ENCODE assay signal across 8 cellular contexts in the genomic region with DNA sequence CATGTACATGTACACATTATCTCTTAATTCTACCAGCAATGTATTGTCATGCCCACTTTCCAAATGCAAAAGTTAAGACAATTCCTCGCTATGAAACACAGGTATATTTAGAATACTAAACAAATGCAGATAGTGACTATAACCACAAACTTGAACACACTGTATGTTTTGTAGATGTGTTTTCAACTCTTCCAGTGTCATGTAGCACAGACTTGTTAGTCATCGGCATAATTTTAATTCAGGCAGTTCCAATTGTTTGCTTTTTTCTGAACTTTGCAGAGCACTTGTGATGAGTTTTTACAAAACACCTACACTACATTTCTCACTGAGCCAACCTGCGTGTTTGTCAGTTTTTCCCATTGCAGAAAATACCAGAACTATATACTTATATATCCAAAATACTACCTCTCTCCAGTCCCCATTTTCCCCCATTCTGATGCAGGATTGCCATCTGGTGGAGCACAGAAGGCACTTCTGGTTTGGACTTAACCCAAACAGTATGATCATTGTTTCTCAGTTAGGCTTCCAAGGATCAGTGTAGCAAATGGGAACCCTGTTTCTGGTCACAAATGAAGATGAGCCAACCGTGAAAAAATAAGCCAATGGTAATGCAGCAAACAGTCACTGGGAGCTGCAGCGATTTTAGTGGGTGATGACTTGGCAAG.
A peak's percentile ranks its signal among the peaks of the same experiment; 100 is the strongest.
DNase-seq lines count a peak whose midpoint lies in the region; ATAC-seq and TF ChIP-seq lines count a peak whose summit lies in the region.

No MANE protein-coding gene starts in this region.

- H2BK120ac ChIP-seq in H9 (ENCODE audit: low read depth, low read length, poor library complexity, severe bottlenecking): no peak overlapping the region

- H3K4me3 Mint-ChIP-seq in H9: no peak overlapping the region

- H3K27ac Mint-ChIP-seq in H9: peak overlapping the region in 1 of 3 experiments; percentile 10; a peak in 1 of 7 replicates

- no peak overlapping the region for H3K27ac ChIP-seq in H9 (ENCODE audit: insufficient read length, low read depth, low read length)
- no peak overlapping the region for H3K27ac ChIP-seq in brain microvascular endothelial cell
- H3K27ac ChIP-seq in effector memory CD4-positive, alpha-beta T cell (ENCODE audit: insufficient read depth, low read length, poor library complexity, severe bottlenecking): no peak overlapping the region

- no peak overlapping the region for H3T11ph ChIP-seq in H9 (ENCODE audit: low read length)

- no peak overlapping the region for H3K4ac ChIP-seq in H9 (ENCODE audit: low read depth, low read length)

- no peaks in the 10 kb centered on the region for H3K79me1 ChIP-seq in H9 (ENCODE audit: insufficient read depth, low read depth, low read length, poor library complexity, severe bottlenecking)

- in situ Hi-C loops in brain microvascular endothelial cell (cut with HindIII; ENCODE audit: low pct_ligation_motif_present, low sequenced_read_pairs): no loop called here

- no peak overlapping the region for H2BK12ac ChIP-seq in H9 (ENCODE audit: insufficient read length, low read depth, low read length)

- no peak overlapping the region for H2AFZ ChIP-seq in H9 (ENCODE audit: low read length)

- H4K5ac ChIP-seq in H9 (ENCODE audit: insufficient read length, low read depth, low read length): no peak overlapping the region

- H3K27me3 ChIP-seq in H9 (ENCODE audit: insufficient read depth, low read length) (no peaks in the 10 kb centered on the region), brain microvascular endothelial cell (replicated peaks) (no peaks in the 10 kb centered on the region), kidney epithelial cell (ENCODE audit: control insufficient read depth, insufficient read depth, low read length) (no peaks in the 10 kb centered on the region)
- no peaks in the 10 kb centered on the region for H3K27me3 ChIP-seq in effector memory CD4-positive, alpha-beta T cell (replicated peaks; ENCODE audit: control insufficient read depth, insufficient read depth, low read length, poor library complexity, severe bottlenecking)

- H2BK20ac ChIP-seq in H9 (ENCODE audit: low read depth, low read length, poor library complexity, severe bottlenecking): no peak overlapping the region

- no peaks in the 10 kb centered on the region for H3K36me3 ChIP-seq in brain microvascular endothelial cell (replicated peaks)
- H3K36me3 ChIP-seq in kidney epithelial cell (ENCODE audit: control insufficient read depth, insufficient read depth, low read length): no peaks in the 10 kb centered on the region
- no peaks in the 10 kb centered on the region for H3K36me3 ChIP-seq in effector memory CD4-positive, alpha-beta T cell (ENCODE audit: control insufficient read depth, insufficient read depth, low read length)

- H3K4me1 Mint-ChIP-seq in H9: no peaks in the 10 kb centered on the region

- no peak overlapping the region for H3K9ac ChIP-seq in H9 (ENCODE audit: extremely low read depth, insufficient read length, low read length)

- H3K4me3 ChIP-seq in brain microvascular endothelial cell (ENCODE audit: low read depth, low read length) (no peak overlapping the region), kidney epithelial cell (ENCODE audit: low read depth, low read length) (no peak overlapping the region)
- H3K4me3 ChIP-seq in effector memory CD4-positive, alpha-beta T cell (ENCODE audit: insufficient read depth, low read depth, low read length, poor library complexity, severe bottlenecking): no peak overlapping the region

- no peak overlapping the region for H2AK5ac ChIP-seq in H9 (ENCODE audit: insufficient read length, low read length)

- no peak overlapping the region for H3K56ac ChIP-seq in H9 (ENCODE audit: insufficient read length, low read depth, low read length)

- H2BK5ac ChIP-seq in H9 (ENCODE audit: insufficient read length, low read length): no peak overlapping the region

- H4K20me1 ChIP-seq in H9 (ENCODE audit: control insufficient read depth, insufficient read depth, insufficient read length): no peaks in the 10 kb centered on the region

- no peak overlapping the region for H2BK15ac ChIP-seq in H9 (ENCODE audit: low read depth, low read length)

- no peaks in the 10 kb centered on the region for H3K9me3 Mint-ChIP-seq in H9

- H3K4me1 ChIP-seq in H9 (ENCODE audit: insufficient read depth, low read length): no peaks in the 10 kb centered on the region
- H3K4me1 ChIP-seq in effector memory CD4-positive, alpha-beta T cell (ENCODE audit: control insufficient read depth, insufficient read depth, low read length, poor library complexity, severe bottlenecking): no peaks in the 10 kb centered on the region

- no peak overlapping the region for H3K4me2 ChIP-seq in H9 (ENCODE audit: insufficient read depth, insufficient read length, low read length)

- no peaks in the 10 kb centered on the region; the same call in 1 of the 2 replicates for H3K27me3 Mint-ChIP-seq in H9 (ENCODE audit: low read depth)

- H3K18ac ChIP-seq in H9 (ENCODE audit: insufficient read length, low read depth, low read length): no peak overlapping the region

- H3K23me2 ChIP-seq in H9 (ENCODE audit: insufficient read length, low read depth, low read length, poor library complexity, severe bottlenecking): no peaks in the 10 kb centered on the region

- H4K91ac ChIP-seq in H9 (ENCODE audit: insufficient read length, low read depth, low read length): no peak overlapping the region

- H3K9me3 ChIP-seq in H9 (ENCODE audit: control insufficient read depth, low read depth, low read length): no peaks in the 10 kb centered on the region
- H3K9me3 ChIP-seq in effector memory CD4-positive, alpha-beta T cell (ENCODE audit: control insufficient read depth, low read length): no peaks in the 10 kb centered on the region

- no peaks in the 10 kb centered on the region for H3K79me2 ChIP-seq in H9 (ENCODE audit: insufficient read depth, low read length)

- DNase-seq in CD1c-positive myeloid dendritic cell (ENCODE audit: extremely low spot score) (peak; percentile 65), H9 (peak; percentile 36), NCI-H510A treated with DMSO at 0.1 percent for 48 hours (lab: John Stamatoyannopoulos, UW) (peak; percentile 54), brain microvascular endothelial cell (peak; percentile 38), kidney epithelial cell (ENCODE audit: low read depth) (no peak)
- DNase-seq in effector memory CD4-positive, alpha-beta T cell: no peak

- WGBS in H9 (ENCODE audit: extremely low coverage, insufficient read length, low lambda C conversion rate): no CpG with 5 or more reads among the region's 5 CpGs

- no peaks in the 10 kb centered on the region; a peak in 1 of 7 replicates for H3K36me3 Mint-ChIP-seq in H9 (ENCODE audit: insufficient read depth in 1 of 3, low read depth in 3 of 3)

- no peak for ATAC-seq in HG03457 (IDR thresholded peaks at IDR 0.05; ENCODE audit: unreplicated experiment)
- no peak for ATAC-seq in HG03045 (IDR thresholded peaks at IDR 0.05; ENCODE audit: unreplicated experiment)

- TF ChIP-seq CTCF in H9 (conservative IDR thresholded peaks at IDR 0.05): peak; percentile 82
- TF ChIP-seq CTCF in brain microvascular endothelial cell (IDR thresholded peaks at IDR 0.05; ENCODE audit: low read depth, low read length, missing control alignments): peak; percentile 89
- TF ChIP-seq CTCF in kidney epithelial cell (IDR thresholded peaks at IDR 0.05; ENCODE audit: insufficient read depth, low read length, poor library complexity, severe bottlenecking): peak; percentile 70

- no peak overlapping the region for H3K23ac ChIP-seq in H9 (ENCODE audit: insufficient read length, low read depth, low read length)

- H3K14ac ChIP-seq in H9 (ENCODE audit: insufficient read depth, low read length): no peak overlapping the region

- no peak overlapping the region for H4K8ac ChIP-seq in H9 (replicated peaks; ENCODE audit: insufficient read length, low read depth, low read length)

Comparison
In these comparisons a context has a peak if more than half of its experiments do, and no peak if none do; other contexts are left out.
1. DNase-seq: peak in CD1c-positive myeloid dendritic cell (single experiment), H9 (single experiment), NCI-H510A treated with DMSO at 0.1 percent for 48 hours (single experiment) and brain microvascular endothelial cell (single experiment); none in kidney epithelial cell (single experiment) and effector memory CD4-positive, alpha-beta T cell (0 of 3).
2. Peak in every context shown above with its lines, with median percentiles within 50 percentile points of each other: CTCF ChIP-seq.